ENCODE assay signal across 8 cellular contexts in the genomic region with DNA sequence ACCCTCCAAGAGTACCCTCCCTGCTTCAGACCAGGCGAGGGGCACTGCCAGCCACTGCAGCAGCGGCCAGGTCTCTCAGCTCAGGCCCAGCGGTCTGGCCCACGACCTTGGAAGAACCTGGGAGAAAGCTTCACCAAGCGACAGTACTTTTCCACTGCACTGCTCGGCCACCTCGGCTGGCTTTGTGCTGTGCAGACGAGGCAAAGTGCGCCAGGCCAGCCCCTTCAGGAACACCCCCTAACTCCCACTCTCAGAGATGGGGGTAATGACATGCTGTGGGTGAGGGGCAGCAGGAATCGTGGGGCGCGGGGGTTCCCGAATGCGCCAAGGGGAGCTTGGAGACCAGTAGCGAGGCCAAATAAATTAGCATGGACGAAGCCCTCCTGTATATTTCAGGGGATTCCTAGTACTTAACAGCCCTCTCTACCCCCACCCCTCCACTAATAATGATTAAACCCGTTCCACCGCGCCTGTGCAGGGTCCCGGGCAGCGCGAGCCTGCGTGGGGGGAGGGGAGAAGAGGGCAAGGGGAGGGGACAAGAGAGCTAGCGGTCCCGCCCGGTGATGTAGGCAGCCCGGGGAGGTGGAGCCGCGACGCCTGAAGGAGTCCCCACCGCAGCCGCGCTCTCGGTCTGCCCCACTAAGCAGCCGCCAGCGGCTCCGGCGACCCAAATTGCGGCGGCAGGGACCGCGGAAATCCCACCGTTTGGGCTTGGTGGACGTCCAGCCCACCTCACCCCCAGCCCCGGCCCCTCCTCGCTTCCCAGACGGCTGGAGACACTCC.
DNase-seq lines count a peak whose midpoint lies in the region.

A gene with protein sequence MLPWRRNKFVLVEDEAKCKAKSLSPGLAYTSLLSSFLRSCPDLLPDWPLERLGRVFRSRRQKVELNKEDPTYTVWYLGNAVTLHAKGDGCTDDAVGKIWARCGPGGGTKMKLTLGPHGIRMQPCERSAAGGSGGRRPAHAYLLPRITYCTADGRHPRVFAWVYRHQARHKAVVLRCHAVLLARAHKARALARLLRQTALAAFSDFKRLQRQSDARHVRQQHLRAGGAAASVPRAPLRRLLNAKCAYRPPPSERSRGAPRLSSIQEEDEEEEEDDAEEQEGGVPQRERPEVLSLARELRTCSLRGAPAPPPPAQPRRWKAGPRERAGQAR (plus strand): TSS at position 629 of the 783 bp plus-strand sequence. CDS start 401 bp downstream, outside the sequence.

- no peak within 1 kb of the TSS for H3K27ac ChIP-seq in skin epidermis

- H3K4me3 ChIP-seq in iPS-11a (ENCODE audit: low read depth, low read length) (peak within 1 kb of the TSS; percentile 18), skin epidermis (peak within 1 kb of the TSS in 4 of 7 experiments; percentile 12 to 35 (median 15))

- DNase-seq in NCI-H748 (lab: John Stamatoyannopoulos, UW; ENCODE audit: unreplicated experiment) (peak; percentile 49), NCI-H748 treated with DMSO at 0.1 percent for 48 hours (lab: John Stamatoyannopoulos, UW) (no peak), amygdala (lab: John Stamatoyannopoulos, UW) (peak in 50 of 56 donors; percentile 11 to 82 (median 54)), NCI-H345 (lab: John Stamatoyannopoulos, UW) (no peak), NCI-H526 treated with DMSO at 0.1 percent for 48 hours (lab: John Stamatoyannopoulos, UW) (no peak)
- no peak for DNase-seq in activated effector memory CD4-positive, alpha-beta T cell treated with anti-CD3 and anti-CD28 coated beads, Interleukin-2, amount 50 U/mL, for 16 hours

Comparison
In these comparisons a context has a peak if more than half of its experiments do, and no peak if none do; other contexts are left out.
1. DNase-seq: peak in NCI-H748 (single experiment) and amygdala (50 of 56); none in NCI-H748 treated with DMSO at 0.1 percent for 48 hours (single experiment), activated effector memory CD4-positive, alpha-beta T cell treated with anti-CD3 and anti-CD28 coated beads, Interleukin-2, amount 50 U/mL, for 16 hours (single experiment), NCI-H345 (single experiment) and NCI-H526 treated with DMSO at 0.1 percent for 48 hours (single experiment).